8 cellular contexts compared by ENCODE assay signal in genomic region chr10:484925-485661, GRCh38.
DNase-seq lines count a peak whose midpoint lies in the region; TF ChIP-seq lines count a peak whose summit lies in the region.

No MANE protein-coding gene starts in this region.

- peak overlapping the region; percentile 72 for H3K4me3 Mint-ChIP-seq in activated naive CD8-positive, alpha-beta T cell

- TF ChIP-seq CTCF in kidney epithelial cell (IDR thresholded peaks at IDR 0.05; ENCODE audit: insufficient read depth, low read length, poor library complexity, severe bottlenecking) (no peak), thyroid gland (IDR thresholded peaks at IDR 0.05) (no peak)

- H3K4me1 ChIP-seq in HUES48 (ENCODE audit: control insufficient read depth, insufficient read depth, low read length) (0 out of 2 replicates have a peak, but pooled peaks cover 15% of the 10 kb centered on the region), thyroid gland (peaks cover 15 to 27% of the 10 kb centered on the region in 2 donors)

- H3K27ac Mint-ChIP-seq in activated naive CD8-positive, alpha-beta T cell: peak overlapping the region; percentile 35

- H3K9me3 Mint-ChIP-seq in activated naive CD8-positive, alpha-beta T cell (ENCODE audit: low read depth): no peaks in the 10 kb centered on the region

- H3K9ac ChIP-seq in HUES48 (ENCODE audit: low read depth, low read length): no peak overlapping the region

- no peak for DNase-seq in kidney epithelial cell (ENCODE audit: low read depth)
- peak; percentile 62 to 64 for DNase-seq in thyroid gland
- no peak for DNase-seq in cerebellar cortex (ENCODE audit: low spot score)
- DNase-seq in NCI-H2196 treated with DMSO at 0.1 percent for 48 hours (lab: John Stamatoyannopoulos, UW; ENCODE audit: unreplicated experiment): no peak
- DNase-seq in iPS-NIHi7 (ENCODE audit: extremely low spot score): no peak

- peaks cover 2% of the 10 kb centered on the region; the same call in 1 of the 2 replicates for H3K27me3 ChIP-seq in HUES48 (ENCODE audit: control insufficient read depth, insufficient read depth, low read length)
- H3K27me3 ChIP-seq in kidney epithelial cell (ENCODE audit: control insufficient read depth, insufficient read depth, low read length): no peaks in the 10 kb centered on the region
- H3K27me3 ChIP-seq in thyroid gland: no peaks in the 10 kb centered on the region

- TF ChIP-seq POLR2A in GM18526 (IDR thresholded peaks at IDR 0.05; ENCODE audit: extremely low read depth, insufficient read length) (peak; percentile 24), thyroid gland (IDR thresholded peaks at IDR 0.05) (peak in 1 of 2 donors; percentile 62)

- peaks cover 2% of the 10 kb centered on the region; the same call in 1 of the 2 replicates for H3K36me3 ChIP-seq in HUES48 (ENCODE audit: control insufficient read depth, insufficient read depth, low read length)
- no peaks in the 10 kb centered on the region for H3K36me3 ChIP-seq in kidney epithelial cell (ENCODE audit: control insufficient read depth, insufficient read depth, low read length)
- no peaks in the 10 kb centered on the region for H3K36me3 ChIP-seq in thyroid gland

- peak overlapping the region; percentile 3 for H3K4me3 ChIP-seq in HUES48 (ENCODE audit: low read depth, low read length)
- H3K4me3 ChIP-seq in kidney epithelial cell (ENCODE audit: low read depth, low read length): peak overlapping the region; percentile 29
- H3K4me3 ChIP-seq in thyroid gland (replicated peaks in 1 of 3): peak overlapping the region; percentile 12 to 34 (median 19)

- H3K9me3 ChIP-seq in HUES48 (ENCODE audit: control insufficient read depth, insufficient read depth, low read length) (no peaks in the 10 kb centered on the region), thyroid gland (no peaks in the 10 kb centered on the region)

- intact Hi-C loops in thyroid gland (cut with DNase I): no loop called here

- no peaks in the 10 kb centered on the region for H3K27me3 Mint-ChIP-seq in activated naive CD8-positive, alpha-beta T cell

- H3K4me1 Mint-ChIP-seq in activated naive CD8-positive, alpha-beta T cell (ENCODE audit: low read depth): no peaks in the 10 kb centered on the region

- 17 to 26% methylated on average over 28 to 31 of the region's 31 CpGs for WGBS in thyroid gland, 2 donors

- H3K27ac ChIP-seq in HUES48 (ENCODE audit: low read depth, low read length) (no peak overlapping the region), thyroid gland (peak overlapping the region; percentile 90 to 92 (median 90))

- H3K36me3 Mint-ChIP-seq in activated naive CD8-positive, alpha-beta T cell: no peaks in the 10 kb centered on the region

Comparison
In these comparisons a context has a peak if more than half of its experiments do, and no peak if none do; other contexts are left out.
1. DNase-seq: peak in thyroid gland (2 of 2); none in kidney epithelial cell (single experiment), cerebellar cortex (single experiment), NCI-H2196 treated with DMSO at 0.1 percent for 48 hours (single experiment) and iPS-NIHi7 (single experiment).
2. Peak in every context shown above with its lines, with median percentiles within 50 percentile points of each other: H3K4me3 ChIP-seq.